Comparison of ENCODE assay signal across 22 cellular contexts in the genomic region with DNA sequence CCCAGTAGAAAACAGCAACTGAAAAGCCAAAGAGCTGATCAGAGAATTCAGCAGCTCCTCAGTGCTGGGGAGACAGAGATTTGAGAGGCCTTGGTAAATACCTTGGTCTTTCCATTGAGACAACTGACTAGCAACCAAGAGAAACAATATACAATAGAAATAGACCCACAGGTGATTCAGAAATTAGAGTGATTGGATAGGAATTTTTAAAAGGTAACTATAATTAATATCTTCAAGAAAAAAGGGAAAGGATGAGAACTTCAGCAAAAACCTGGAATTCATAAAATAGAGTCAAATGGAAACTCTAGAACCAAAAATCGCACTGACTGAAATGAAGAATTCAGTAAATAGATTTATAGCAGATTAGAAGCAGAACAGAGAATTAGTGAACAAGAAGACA.
DNase-seq lines count a peak whose midpoint lies in the region; ATAC-seq lines count a peak whose summit lies in the region.
"Had no signal": no experiment of that assay in that cellular context is flagged by ENCODE, and none has a peak within 500 bp of the region (broad histone marks: within the 10 kb centered on the region; RNA-seq: fewer than 3 reads in every experiment).

No MANE protein-coding gene starts in this region.

- peaks cover 10% of the 10 kb centered on the region for H3K9me3 Mint-ChIP-seq in memory B cell

- ATAC-seq in memory B cell (ENCODE audit: low read depth): no peak
- ATAC-seq: GM12878 had no signal

- H3K27ac Mint-ChIP-seq in memory B cell: peak overlapping the region; percentile 35
- H3K27ac Mint-ChIP-seq: CD4-positive, alpha-beta memory T cell; CD4-positive, CD25-positive, alpha-beta regulatory T cell had no signal

- H3K4me1 Mint-ChIP-seq in memory B cell: peaks cover under 1% of the 10 kb centered on the region
- H3K4me1 Mint-ChIP-seq: CD14-positive monocyte; CD4-positive, alpha-beta memory T cell; CD4-positive, CD25-positive, alpha-beta regulatory T cell had no signal

- H3K36me3 Mint-ChIP-seq in memory B cell: peaks cover 51% of the 10 kb centered on the region

- DNase-seq in OCI-M1 (lab: John Stamatoyannopoulos, UW) (peak; percentile 18), memory B cell (ENCODE audit: low spot score in 2 of 2) (no peak), NCI-H187 treated with DMSO at 0.1 percent for 48 hours (lab: John Stamatoyannopoulos, UW) (no peak), NCI-H748 (lab: John Stamatoyannopoulos, UW; ENCODE audit: unreplicated experiment) (no peak), NCI-H510A treated with DMSO at 0.1 percent for 48 hours (lab: John Stamatoyannopoulos, UW) (no peak)
- DNase-seq: 8988T; ACHN; BE2C; C1 segment of cervical spinal cord; CD4-positive, alpha-beta memory T cell; CD4-positive, CD25-positive, alpha-beta regulatory T cell; CD8-positive, alpha-beta memory T cell; COR-L47; DMS 273 treated with DMSO at 0.1 percent for 48 hours; DMS153; DMS53; DMS79; DND-41; EL; GDM1 had no signal

- no peaks in the 10 kb centered on the region for H3K27me3 Mint-ChIP-seq in memory B cell

- H3K4me3 Mint-ChIP-seq in memory B cell: no peak overlapping the region
- H3K4me3 Mint-ChIP-seq: CD14-positive monocyte; CD4-positive, alpha-beta memory T cell; CD8-positive, alpha-beta memory T cell had no signal
